Comparison of ENCODE assay signal across 13 cellular contexts in the genomic region with DNA sequence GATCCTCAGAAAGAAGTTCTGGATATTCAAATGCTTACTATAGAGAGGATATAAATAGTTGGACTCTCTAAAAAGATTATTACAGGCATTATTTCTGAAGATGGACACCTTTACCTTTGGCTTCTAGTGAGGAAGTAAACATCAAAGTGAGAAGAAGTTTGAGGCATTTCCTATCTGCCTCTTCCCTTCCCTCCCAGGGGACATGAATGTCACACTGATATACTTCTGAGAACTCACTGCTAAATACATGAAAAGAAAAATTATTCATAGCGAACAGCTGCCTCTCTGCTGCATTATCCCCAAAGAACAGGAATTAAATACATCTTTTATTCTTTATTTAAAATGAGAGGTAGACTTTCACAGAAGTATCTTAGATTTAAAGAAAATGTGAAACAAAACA.
DNase-seq lines count a peak whose midpoint lies in the region; ATAC-seq and TF ChIP-seq lines count a peak whose summit lies in the region.
"Had no signal": no experiment of that assay in that cellular context is flagged by ENCODE, and none has a peak within 500 bp of the region (broad histone marks: within the 10 kb centered on the region; RNA-seq: fewer than 3 reads in every experiment).

No MANE protein-coding gene starts in this region.

- DNase-seq in A673 (ENCODE audit: low spot score) (no peak), T-helper 17 cell (no peak), stomach (no peak), DMS53 treated with DMSO at 0.1 percent for 48 hours (lab: John Stamatoyannopoulos, UW; ENCODE audit: unreplicated experiment) (no peak), NCI-H2107 (lab: John Stamatoyannopoulos, UW) (no peak)
- no peak for DNase-seq in CD4-positive, CD25-positive, alpha-beta regulatory T cell
- no peak for DNase-seq in effector memory CD8-positive, alpha-beta T cell
- DNase-seq: activated gamma-delta T cell; brain microvascular endothelial cell; dorsolateral prefrontal cortex; NCI-H2081 treated with DMSO at 0.1 percent for 48 hours; stimulated activated CD4-positive, alpha-beta T cell treated with anti-CD3 and anti-CD28 coated beads, Interleukin-4, amount 100 ng/mL, for 24 hours had no signal

- peaks cover 61% of the 10 kb centered on the region for H3K36me3 Mint-ChIP-seq in CD4-positive, CD25-positive, alpha-beta regulatory T cell
- H3K36me3 Mint-ChIP-seq in T-helper 17 cell (ENCODE audit: low read depth) = peaks cover 2% of the 10 kb centered on the region
- H3K36me3 Mint-ChIP-seq in effector memory CD8-positive, alpha-beta T cell (ENCODE audit: insufficient read depth) = peaks cover 79% of the 10 kb centered on the region

- TF ChIP-seq POLR2A in stomach (IDR thresholded peaks at IDR 0.05) = no peak

- H3K4me1 ChIP-seq in A673 (ENCODE audit: insufficient read depth, low read length, poor library complexity, severe bottlenecking) (peaks cover 48% of the 10 kb centered on the region), stomach (peaks cover 0 to 22% (median 14%) of the 10 kb centered on the region in 4 donors)
- H3K4me1 ChIP-seq in CD4-positive, CD25-positive, alpha-beta regulatory T cell (ENCODE audit: control insufficient read depth, insufficient read depth, low read length, poor library complexity, severe bottlenecking) = peaks cover 12% of the 10 kb centered on the region

- H3K9me3 ChIP-seq in A673 (ENCODE audit: low read depth, low read length, poor library complexity, severe bottlenecking) (no peaks in the 10 kb centered on the region), T-helper 17 cell (ENCODE audit: control insufficient read depth, low read length, poor library complexity, severe bottlenecking) (no peaks in the 10 kb centered on the region), stomach (no peaks in the 10 kb centered on the region)
- no peaks in the 10 kb centered on the region for H3K9me3 ChIP-seq in CD4-positive, CD25-positive, alpha-beta regulatory T cell (ENCODE audit: control insufficient read depth in 2 of 2, low read length in 2 of 2)

- H3K4me3 ChIP-seq in A673 (ENCODE audit: low read depth, low read length, poor library complexity, severe bottlenecking) = no peak overlapping the region
- H3K4me3 ChIP-seq in CD4-positive, CD25-positive, alpha-beta regulatory T cell (ENCODE audit: low read depth, low read length) = no peak overlapping the region
- no peak overlapping the region for H3K4me3 ChIP-seq in stomach
- H3K4me3 ChIP-seq: dorsolateral prefrontal cortex had no signal

- WGBS in stomach, 5 donors = 80 to 100% (median 97%) methylated on average over 1 of the region's 1 CpG

- H3K36me3 ChIP-seq in A673 (ENCODE audit: insufficient read depth, low read length, poor library complexity, severe bottlenecking) (no peaks in the 10 kb centered on the region), stomach (peaks cover 6 to 38% (median 36%) of the 10 kb centered on the region in 4 donors)
- H3K36me3 ChIP-seq in CD4-positive, CD25-positive, alpha-beta regulatory T cell (ENCODE audit: control insufficient read depth, insufficient read depth, low read length) = peaks cover 63% of the 10 kb centered on the region
- H3K36me3 ChIP-seq: brain microvascular endothelial cell had no signal

- no peaks in the 10 kb centered on the region for H3K9me3 Mint-ChIP-seq in CD4-positive, CD25-positive, alpha-beta regulatory T cell
- no peaks in the 10 kb centered on the region for H3K9me3 Mint-ChIP-seq in effector memory CD8-positive, alpha-beta T cell

- no peaks in the 10 kb centered on the region for H3K27me3 Mint-ChIP-seq in CD4-positive, CD25-positive, alpha-beta regulatory T cell
- no peaks in the 10 kb centered on the region for H3K27me3 Mint-ChIP-seq in T-helper 17 cell
- H3K27me3 Mint-ChIP-seq in effector memory CD8-positive, alpha-beta T cell = no peaks in the 10 kb centered on the region

- intact Hi-C loops in A673 (cut with micrococcal nuclease; ENCODE audit: unreplicated experiment) (no loop called here), stomach (cut with DNase I; ENCODE audit: low total_unique reads) (no loop called here)

- peaks cover 24 to 51% (median 39%) of the 10 kb centered on the region in 4 donors for H3K4me1 Mint-ChIP-seq in CD4-positive, CD25-positive, alpha-beta regulatory T cell
- H3K4me1 Mint-ChIP-seq in T-helper 17 cell = peaks cover 28% of the 10 kb centered on the region
- peaks cover 6 to 34% of the 10 kb centered on the region in 2 donors for H3K4me1 Mint-ChIP-seq in effector memory CD8-positive, alpha-beta T cell (ENCODE audit: low read depth in 2 of 2)

- no peak for ATAC-seq in CD4-positive, CD25-positive, alpha-beta regulatory T cell (ENCODE audit: low read depth in 2 of 2)
- ATAC-seq in T-helper 17 cell (no peak), HG03039 (IDR thresholded peaks at IDR 0.05; ENCODE audit: unreplicated experiment) (no peak)
- ATAC-seq in effector memory CD8-positive, alpha-beta T cell (replicated peaks) = no peak

- H3K27ac ChIP-seq in A673 (ENCODE audit: low read depth, low read length, poor library complexity, severe bottlenecking) = peak overlapping the region; percentile 45
- H3K27ac ChIP-seq in CD4-positive, CD25-positive, alpha-beta regulatory T cell (ENCODE audit: insufficient read depth, low read length, poor library complexity, severe bottlenecking) = no peak overlapping the region
- H3K27ac ChIP-seq in stomach = no peak overlapping the region
- H3K27ac ChIP-seq: brain microvascular endothelial cell had no signal

- no peak overlapping the region for H3K4me3 Mint-ChIP-seq in CD4-positive, CD25-positive, alpha-beta regulatory T cell
- H3K4me3 Mint-ChIP-seq in T-helper 17 cell = no peak overlapping the region
- H3K4me3 Mint-ChIP-seq in effector memory CD8-positive, alpha-beta T cell = no peak overlapping the region

- peak overlapping the region; percentile 17 to 90 (median 59) for H3K27ac Mint-ChIP-seq in CD4-positive, CD25-positive, alpha-beta regulatory T cell
- H3K27ac Mint-ChIP-seq in T-helper 17 cell = peak overlapping the region; percentile 70
- H3K27ac Mint-ChIP-seq in effector memory CD8-positive, alpha-beta T cell = peak overlapping the region; percentile 52 to 62

- BruUV-seq in A673 (replicated peaks; lab: Mats Ljungman, UMichigan) = no TSS peak

- TF ChIP-seq EP300 in stomach (IDR thresholded peaks at IDR 0.05) = no peak

- POLR2A ChIA-PET in A673 (lab: Charles Lee; ENCODE audit: low non-redundant PET) = no interaction called here

- H3K27me3 ChIP-seq in A673 (replicated peaks; ENCODE audit: insufficient read depth, low read depth, low read length, poor library complexity) = no peaks in the 10 kb centered on the region
- H3K27me3 ChIP-seq in CD4-positive, CD25-positive, alpha-beta regulatory T cell (ENCODE audit: control insufficient read depth, insufficient read depth, low read length) = no peaks in the 10 kb centered on the region
- no peaks in the 10 kb centered on the region for H3K27me3 ChIP-seq in stomach
- H3K27me3 ChIP-seq: brain microvascular endothelial cell, dorsolateral prefrontal cortex had no signal

- CTCF ChIA-PET in A673 (lab: Charles Lee) = no interaction called here

- no peak for TF ChIP-seq CTCF in A673 (conservative IDR thresholded peaks at IDR 0.05; ENCODE audit: low read depth, low read length)
- no peak for TF ChIP-seq CTCF in stomach (IDR thresholded peaks at IDR 0.05)
